ENCODE assay signal across 1 cellular context in genomic region chr2:233566141-233566956, GRCh38.
TF ChIP-seq lines count a peak whose summit lies in the region.

Gene USP40 (minus strand): TSS chr2:233566782. CDS start chr2:233565554, 1,228 bp downstream.

TF ChIP-seq in WTC11, 78 proteins besides CTCF, POLR2A, EP300 and RAD21 (continued from another document):
- TF ChIP-seq E2F5 (CRISPR knock-in tag; IDR thresholded peaks at IDR 0.05) (peak; percentile 71; the same call in 1 of the 2 replicates), FOXP4 (CRISPR knock-in tag; IDR thresholded peaks at IDR 0.05) (peak; percentile 83), GRHL2 (CRISPR knock-in tag; IDR thresholded peaks at IDR 0.05; ENCODE audit: insufficient replicate concordance, severe bottlenecking) (no peak), E2F4 (CRISPR knock-in tag; IDR thresholded peaks at IDR 0.05; ENCODE audit: borderline replicate concordance, low read depth) (no peak), CREM (CRISPR knock-in tag; IDR thresholded peaks at IDR 0.05) (peak; percentile 62; the same call in 1 of the 2 replicates), ZNF232 (CRISPR knock-in tag; IDR thresholded peaks at IDR 0.05) (0 out of 2 replicates have a peak, but pooled peaks have one; percentile 55), ZBTB21 (CRISPR knock-in tag; IDR thresholded peaks at IDR 0.05; ENCODE audit: borderline replicate concordance) (no peak), ATF6 (CRISPR knock-in tag; IDR thresholded peaks at IDR 0.05) (no peak), GABPB1 (CRISPR knock-in tag; IDR thresholded peaks at IDR 0.05) (peak; percentile 74), NFE2L1 (CRISPR knock-in tag; IDR thresholded peaks at IDR 0.05) (no peak), ERG (CRISPR knock-in tag; IDR thresholded peaks at IDR 0.05) (no peak), MAX (CRISPR knock-in tag; IDR thresholded peaks at IDR 0.05) (peak; percentile 65; the same call in 1 of the 2 replicates), SP1 (CRISPR knock-in tag; conservative IDR thresholded peaks at IDR 0.05) (peak; percentile 72), FOXP1 (CRISPR knock-in tag; IDR thresholded peaks at IDR 0.05; ENCODE audit: borderline replicate concordance) (peak; percentile 64; the same call in 1 of the 2 replicates), ETV6 (CRISPR knock-in tag; IDR thresholded peaks at IDR 0.05) (peak; percentile 60; the same call in 1 of the 2 replicates), ZNF121 (CRISPR knock-in tag; IDR thresholded peaks at IDR 0.05) (peak; percentile 76), ZNF219 (CRISPR knock-in tag; IDR thresholded peaks at IDR 0.05; ENCODE audit: borderline replicate concordance) (no peak)
